1 cellular context compared by ENCODE assay signal in genomic region chr5:99815-100214, GRCh38.
TF ChIP-seq lines count a peak whose summit lies in the region.

No MANE protein-coding gene starts in this region.

TF ChIP-seq in HEK293, 187 proteins besides CTCF, POLR2A, EP300 and RAD21 (continued from another document):
- TF ChIP-seq SP7 (tag by site-specific recombination; IDR thresholded peaks at IDR 0.05) (0 out of 2 replicates have a peak, but pooled peaks have one; percentile 13), BCL6B (tag by site-specific recombination; IDR thresholded peaks at IDR 0.05) (peak; percentile 65; the same call in 1 of the 2 replicates), ZNF211 (tag by site-specific recombination; IDR thresholded peaks at IDR 0.05; ENCODE audit: low read depth) (no peak), HOXA7 (CRISPR knock-in tag; IDR thresholded peaks at IDR 0.05; ENCODE audit: borderline replicate concordance) (no peak), ZNF843 (tag by site-specific recombination; IDR thresholded peaks at IDR 0.05) (no peak), PRDM6 (tag by site-specific recombination; IDR thresholded peaks at IDR 0.05) (peak; percentile 70), KLF9 (tag by site-specific recombination; IDR thresholded peaks at IDR 0.05; ENCODE audit: low read depth) (no peak), HOXD13 (CRISPR knock-in tag; IDR thresholded peaks at IDR 0.05; ENCODE audit: borderline replicate concordance) (no peak), TSHZ1 (tag by site-specific recombination; IDR thresholded peaks at IDR 0.05; ENCODE audit: borderline replicate concordance) (no peak), ZNF548 (tag by site-specific recombination; IDR thresholded peaks at IDR 0.05) (no peak), PRDM10 (tag by site-specific recombination; IDR thresholded peaks at IDR 0.05) (no peak), ZNF302 (tag by site-specific recombination; IDR thresholded peaks at IDR 0.05; ENCODE audit: low read depth) (no peak)
